10 cellular contexts compared by ENCODE assay signal in the genomic region with DNA sequence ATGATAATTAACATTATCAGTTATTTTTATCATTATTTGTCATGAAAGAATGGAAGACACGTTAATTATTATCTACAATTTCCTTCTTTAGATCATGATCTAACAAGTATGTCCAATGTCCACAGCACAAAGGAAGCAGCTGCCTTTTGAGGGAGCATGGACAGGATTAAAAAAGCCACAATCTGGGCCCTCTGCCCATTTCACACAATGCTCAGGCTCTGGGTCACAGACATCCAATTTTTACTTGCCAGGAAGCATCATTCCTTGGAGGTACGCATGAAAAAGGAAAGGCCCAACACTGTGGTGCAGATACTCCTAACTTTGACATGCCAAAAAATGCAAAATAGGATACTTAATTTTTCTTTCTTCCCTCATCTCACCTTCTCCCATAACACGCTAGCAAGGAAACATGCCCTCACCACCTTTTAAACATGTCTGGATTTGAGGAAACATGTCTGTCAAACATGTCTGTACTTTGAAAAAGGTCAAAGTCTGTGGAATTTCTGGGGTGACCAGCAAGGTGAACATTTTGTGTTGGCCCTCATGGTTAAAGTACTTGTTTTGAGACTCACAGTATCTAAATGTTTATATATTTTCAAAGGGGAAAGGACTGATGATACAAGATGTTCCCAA. TPM values are rescaled to one million over a fixed set of nuclear protein-coding genes. Genes with fewer than 3 reads are reported as not detected.
DNase-seq lines count a peak whose midpoint lies in the region; ATAC-seq and TF ChIP-seq lines count a peak whose summit lies in the region.
"Had no signal": no experiment of that assay in that cellular context is flagged by ENCODE, and none has a peak within 500 bp of the region (broad histone marks: within the 10 kb centered on the region; RNA-seq: fewer than 3 reads in every experiment).

No MANE protein-coding gene starts in this region.

- ATAC-seq in right lobe of liver, result peak; percentile 47 to 82 (median 61)
- ATAC-seq in GM21515 (IDR thresholded peaks at IDR 0.05; ENCODE audit: unreplicated experiment), result no peak

- TF ChIP-seq CTCF in AG10803 (conservative IDR thresholded peaks at IDR 0.05; ENCODE audit: low read length), result no peak
- no peak for TF ChIP-seq CTCF in chondrocyte (IDR thresholded peaks at IDR 0.05)
- TF ChIP-seq CTCF in right lobe of liver (IDR thresholded peaks at IDR 0.05), result no peak

- H3K4me3 ChIP-seq in AG10803 (ENCODE audit: low read length) (no peak overlapping the region), right lobe of liver (no peak overlapping the region)

- intact Hi-C loops in right lobe of liver (cut with DNase I), result no loop called here

- peaks cover 0 to 7% (median 0%) of the 10 kb centered on the region in 4 donors for H3K36me3 ChIP-seq in right lobe of liver

- no peak overlapping the region for H3K27ac ChIP-seq in right lobe of liver

- H3K4me3 Mint-ChIP-seq in chondrocyte (ENCODE audit: unreplicated experiment), result no peak overlapping the region
- H3K4me3 Mint-ChIP-seq: CD4-positive, CD25-positive, alpha-beta regulatory T cell had no signal

- H3K27ac Mint-ChIP-seq in chondrocyte (ENCODE audit: unreplicated experiment), result peak overlapping the region; percentile 52
- H3K27ac Mint-ChIP-seq: CD4-positive, CD25-positive, alpha-beta regulatory T cell had no signal

- TF ChIP-seq POLR2A in right lobe of liver (IDR thresholded peaks at IDR 0.05), result no peak

- peaks cover 0 to 14% (median 4%) of the 10 kb centered on the region in 4 donors for H3K4me1 ChIP-seq in right lobe of liver

- peak; percentile 93 for DNase-seq in AG10803 (ENCODE audit: low read depth)
- DNase-seq in NCI-H2081 (lab: John Stamatoyannopoulos, UW), result peak; percentile 47 to 85
- DNase-seq in chondrocyte (ENCODE audit: low spot score), result no peak
- DNase-seq in right lobe of liver, result peak in 1 of 3 donors; percentile 39
- DNase-seq in stimulated activated CD4-positive, alpha-beta T cell treated with anti-CD3 and anti-CD28 coated beads, Interleukin-4, amount 100 ng/mL, for 1 hour, result no peak
- no peak for DNase-seq in NCI-H1048 (lab: John Stamatoyannopoulos, UW)
- no peak for DNase-seq in D341Med (ENCODE audit: low spot score)
- DNase-seq: CD4-positive, CD25-positive, alpha-beta regulatory T cell; NCI-H187 treated with DMSO at 0.1 percent for 48 hours had no signal

- H3K27me3 Mint-ChIP-seq in chondrocyte (ENCODE audit: low read depth), result no peaks in the 10 kb centered on the region
- H3K27me3 Mint-ChIP-seq: CD4-positive, CD25-positive, alpha-beta regulatory T cell had no signal

- no peaks in the 10 kb centered on the region for H3K9me3 ChIP-seq in right lobe of liver

- peaks cover 28% of the 10 kb centered on the region for H3K4me1 Mint-ChIP-seq in chondrocyte (ENCODE audit: low read depth)

- H3K9me3 Mint-ChIP-seq in chondrocyte (ENCODE audit: low read depth), result no peaks in the 10 kb centered on the region
- H3K9me3 Mint-ChIP-seq: CD4-positive, CD25-positive, alpha-beta regulatory T cell had no signal

- H3K27me3 ChIP-seq in right lobe of liver, result no peaks in the 10 kb centered on the region

- WGBS in right lobe of liver (ENCODE audit: insufficient coverage, low coverage, low lambda C conversion rate, missing lambda C conversion rate), result 53% methylated on average over 3 of the region's 3 CpGs

- no peaks in the 10 kb centered on the region for H3K36me3 Mint-ChIP-seq in chondrocyte (ENCODE audit: low read depth)
- H3K36me3 Mint-ChIP-seq: CD4-positive, CD25-positive, alpha-beta regulatory T cell had no signal

RNA-seq across cellular contexts. Expression of gene GADD45A, which starts 40.0 kb away (rescaled TPM):
- 49.1 to 92.3 TPM (median 89.4 TPM) in 3 replicates for total RNA-seq in chondrocyte
- total RNA-seq in right lobe of liver, result 10 to 100 TPM; 14.1 to 66.4 (median 43.6) TPM

Comparison
In these comparisons a context has a peak if more than half of its experiments do, and no peak if none do; other contexts are left out.
1. DNase-seq: peak in AG10803 (single experiment) and NCI-H2081 (2 of 2); none in chondrocyte (single experiment), stimulated activated CD4-positive, alpha-beta T cell treated with anti-CD3 and anti-CD28 coated beads, Interleukin-4, amount 100 ng/mL, for 1 hour (single experiment), NCI-H1048 (single experiment) and D341Med (single experiment).